Comparison of ENCODE assay signal across 17 cellular contexts in the genomic region with DNA sequence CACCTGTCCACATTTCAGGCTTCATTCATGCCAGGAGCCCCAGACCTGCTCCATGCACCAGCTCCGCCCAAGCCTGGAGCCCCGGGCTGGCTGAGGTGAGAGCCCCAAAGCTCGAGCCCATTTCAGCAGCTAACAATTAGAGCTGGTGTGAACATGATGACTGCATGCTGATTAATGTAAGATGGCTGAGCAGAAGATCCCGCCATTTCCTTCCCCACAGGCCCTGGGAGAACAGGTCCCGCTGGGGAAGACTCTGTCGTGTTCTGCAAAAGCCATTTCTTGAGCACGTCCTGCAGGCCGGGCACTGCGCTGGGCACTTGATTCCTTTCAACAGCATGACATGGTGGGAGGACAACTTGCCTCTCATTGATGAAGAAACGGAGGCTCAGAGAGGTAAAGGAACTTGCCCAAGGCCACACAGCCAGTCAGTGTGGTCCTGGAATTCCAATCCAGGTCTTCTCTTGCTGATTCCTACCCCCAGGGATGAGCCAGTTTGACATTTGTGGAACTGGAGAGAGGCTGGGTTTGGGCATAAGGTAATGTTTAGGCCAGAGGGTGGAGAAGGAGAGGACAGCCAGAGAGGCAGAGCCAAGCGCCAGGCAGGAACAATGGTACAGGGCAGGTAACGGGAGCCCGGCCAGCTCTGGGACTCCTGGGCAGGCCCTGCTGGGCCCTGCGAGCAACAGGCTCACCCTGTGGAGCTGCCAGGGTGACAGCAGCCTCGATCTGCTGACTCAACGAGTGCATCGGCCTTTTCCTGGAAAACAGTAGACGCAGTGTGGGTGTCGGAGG. TPM values are rescaled to one million over a fixed set of nuclear protein-coding genes. Genes with fewer than 3 reads are reported as not detected.
DNase-seq lines count a peak whose midpoint lies in the region; ATAC-seq, FAIRE-seq and TF ChIP-seq lines count a peak whose summit lies in the region.
"Had no signal": no experiment of that assay in that cellular context is flagged by ENCODE, and none has a peak within 500 bp of the region (broad histone marks: within the 10 kb centered on the region; RNA-seq: fewer than 3 reads in every experiment).

No MANE protein-coding gene starts in this region.

- H2AFZ ChIP-seq in astrocyte (ENCODE audit: low read depth, low read length), result no peak overlapping the region

- H3K27ac ChIP-seq in astrocyte (ENCODE audit: low read depth, low read length) (no peak overlapping the region), kidney (ENCODE audit: low read depth in 2 of 2, low read length in 2 of 2) (no peak overlapping the region)
- no peak overlapping the region for H3K27ac ChIP-seq in effector memory CD4-positive, alpha-beta T cell (ENCODE audit: insufficient read depth, low read length, poor library complexity, severe bottlenecking)
- H3K27ac ChIP-seq in CD8-positive, alpha-beta memory T cell (ENCODE audit: low read depth, low read length), result no peak overlapping the region
- H3K27ac ChIP-seq: SK-N-MC had no signal

- peak overlapping the region; percentile 11 for H3K4me3 Mint-ChIP-seq in astrocyte (ENCODE audit: unreplicated experiment)
- no peak overlapping the region for H3K4me3 Mint-ChIP-seq in stimulated activated memory B cell treated with anti-CD40 and anti-IgM and Interleukin-4, amounts not matched to agents 10 μg/mL and 1 μg/mL and 100 μg/mL, for 72 hours
- H3K4me3 Mint-ChIP-seq in CD8-positive, alpha-beta memory T cell, result no peak overlapping the region

- no peaks in the 10 kb centered on the region for H3K79me2 ChIP-seq in astrocyte (ENCODE audit: insufficient read depth, low read length)

- H3K9me3 Mint-ChIP-seq in astrocyte (ENCODE audit: unreplicated experiment), result no peaks in the 10 kb centered on the region
- H3K9me3 Mint-ChIP-seq in stimulated activated memory B cell treated with anti-CD40 and anti-IgM and Interleukin-4, amounts not matched to agents 10 μg/mL and 1 μg/mL and 100 μg/mL, for 72 hours, result no peaks in the 10 kb centered on the region
- H3K9me3 Mint-ChIP-seq in CD8-positive, alpha-beta memory T cell, result no peaks in the 10 kb centered on the region

- H3K9ac ChIP-seq in astrocyte (ENCODE audit: low read length) (no peak overlapping the region), kidney (ENCODE audit: low read length in 2 of 2) (no peak overlapping the region)

- ATAC-seq in stimulated activated memory B cell treated with anti-CD40 and anti-IgM and Interleukin-4, amounts not matched to agents 10 μg/mL and 1 μg/mL and 100 μg/mL, for 72 hours, result peak; percentile 17
- no peak for ATAC-seq in HG03175 (IDR thresholded peaks at IDR 0.05; ENCODE audit: unreplicated experiment)

- H3K9me3 ChIP-seq in astrocyte (ENCODE audit: insufficient read depth, low read depth, low read length) (no peaks in the 10 kb centered on the region), kidney (ENCODE audit: control insufficient read depth in 1 of 2, low read length in 2 of 2) (no peaks in the 10 kb centered on the region)
- H3K9me3 ChIP-seq in effector memory CD4-positive, alpha-beta T cell (ENCODE audit: control insufficient read depth, low read length), result no peaks in the 10 kb centered on the region
- H3K9me3 ChIP-seq in CD8-positive, alpha-beta memory T cell (ENCODE audit: low read length), result no peaks in the 10 kb centered on the region

- H3K27ac Mint-ChIP-seq in astrocyte (ENCODE audit: unreplicated experiment), result no peak overlapping the region
- no peak overlapping the region for H3K27ac Mint-ChIP-seq in stimulated activated memory B cell treated with anti-CD40 and anti-IgM and Interleukin-4, amounts not matched to agents 10 μg/mL and 1 μg/mL and 100 μg/mL, for 72 hours
- no peak overlapping the region for H3K27ac Mint-ChIP-seq in CD8-positive, alpha-beta memory T cell

- peak; percentile 44 for DNase-seq in H7
- no peak for DNase-seq in astrocyte (ENCODE audit: low read depth)
- DNase-seq in kidney, result peak; percentile 69
- DNase-seq in effector memory CD4-positive, alpha-beta T cell, result no peak
- no peak for DNase-seq in NCI-H510A treated with DMSO at 0.1 percent for 48 hours (lab: John Stamatoyannopoulos, UW)
- no peak for DNase-seq in CD8-positive, alpha-beta memory T cell
- DNase-seq: activated CD4-positive, alpha-beta T cell treated with anti-CD3 and anti-CD28 coated beads for 48 hours; activated CD8-positive, alpha-beta memory T cell treated with anti-CD3 and anti-CD28 coated beads, Interleukin-2, amount 50 U/mL, for 48 hours; anterior cingulate cortex; NCI-H1694; NCI-H446 treated with DMSO at 0.1 percent for 48 hours; stimulated activated CD4-positive, alpha-beta T cell treated with anti-CD3 and anti-CD28 coated beads, Interleukin-12 subunit alpha, Interleukin-12 subunit beta, amount 100 ng/mL, for 4 hours had no signal

- POLR2A ChIA-PET in CD8-positive, alpha-beta memory T cell (lab: Charles Lee), result no interaction called here

- no peaks in the 10 kb centered on the region for H3K36me3 Mint-ChIP-seq in astrocyte (ENCODE audit: low read depth, unreplicated experiment)
- H3K36me3 Mint-ChIP-seq in stimulated activated memory B cell treated with anti-CD40 and anti-IgM and Interleukin-4, amounts not matched to agents 10 μg/mL and 1 μg/mL and 100 μg/mL, for 72 hours, result no peaks in the 10 kb centered on the region
- no peaks in the 10 kb centered on the region for H3K36me3 Mint-ChIP-seq in CD8-positive, alpha-beta memory T cell

- H3K4me2 ChIP-seq in astrocyte (ENCODE audit: low read length), result no peak overlapping the region

- FAIRE-seq in astrocyte (lab: Jason Lieb, UNC), result no peak
- FAIRE-seq in kidney (lab: Jason Lieb, UNC), result no peak
- FAIRE-seq: colon had no signal

- CTCF ChIA-PET in CD8-positive, alpha-beta memory T cell (lab: Charles Lee), result interaction anchor here (8.7 kb wide), 1 partner anchor 103 kb away, joined by 196 read pairs; no protein-coding TSS in a partner anchor

- H3K4me1 ChIP-seq in astrocyte (ENCODE audit: insufficient read depth, low read length) (peaks cover 32% of the 10 kb centered on the region), kidney (ENCODE audit: control insufficient read depth in 1 of 2, insufficient read depth in 1 of 2, low read depth in 1 of 2, low read length in 2 of 2) (peaks cover 3 to 19% of the 10 kb centered on the region in 2 donors)
- peaks cover 5% of the 10 kb centered on the region for H3K4me1 ChIP-seq in effector memory CD4-positive, alpha-beta T cell (ENCODE audit: control insufficient read depth, insufficient read depth, low read length, poor library complexity, severe bottlenecking)
- no peaks in the 10 kb centered on the region for H3K4me1 ChIP-seq in CD8-positive, alpha-beta memory T cell (ENCODE audit: insufficient read depth, low read length)

- intact Hi-C loops in kidney (cut with DNase I), result no loop called here

- H3K27me3 ChIP-seq in H7 (ENCODE audit: control insufficient read depth, insufficient read depth, low read length) (no peaks in the 10 kb centered on the region), astrocyte (ENCODE audit: insufficient read depth, low read length) (no peaks in the 10 kb centered on the region)
- H3K27me3 ChIP-seq in effector memory CD4-positive, alpha-beta T cell (replicated peaks; ENCODE audit: control insufficient read depth, insufficient read depth, low read length, poor library complexity, severe bottlenecking), result no peaks in the 10 kb centered on the region
- H3K27me3 ChIP-seq in CD8-positive, alpha-beta memory T cell (ENCODE audit: insufficient read depth, low read length, poor library complexity, severe bottlenecking), result no peaks in the 10 kb centered on the region

- peaks cover 25% of the 10 kb centered on the region for H3K4me1 Mint-ChIP-seq in astrocyte (ENCODE audit: low read depth, unreplicated experiment)
- peaks cover 5% of the 10 kb centered on the region for H3K4me1 Mint-ChIP-seq in stimulated activated memory B cell treated with anti-CD40 and anti-IgM and Interleukin-4, amounts not matched to agents 10 μg/mL and 1 μg/mL and 100 μg/mL, for 72 hours
- peaks cover 0 to 5% (median 4%) of the 10 kb centered on the region in 3 donors for H3K4me1 Mint-ChIP-seq in CD8-positive, alpha-beta memory T cell

- H3K36me3 ChIP-seq in H7 (replicated peaks; ENCODE audit: control insufficient read depth, insufficient read depth, low read length) (no peaks in the 10 kb centered on the region), astrocyte (ENCODE audit: insufficient read depth, low read length) (no peaks in the 10 kb centered on the region), kidney (ENCODE audit: control insufficient read depth in 1 of 2, insufficient read depth in 2 of 2, low read length in 2 of 2) (no peaks in the 10 kb centered on the region)
- no peaks in the 10 kb centered on the region for H3K36me3 ChIP-seq in effector memory CD4-positive, alpha-beta T cell (ENCODE audit: control insufficient read depth, insufficient read depth, low read length)
- no peaks in the 10 kb centered on the region for H3K36me3 ChIP-seq in CD8-positive, alpha-beta memory T cell (ENCODE audit: insufficient read depth, low read length)

- no peaks in the 10 kb centered on the region for H4K20me1 ChIP-seq in astrocyte (ENCODE audit: insufficient read depth, low read length)

- TF ChIP-seq CTCF in astrocyte (IDR thresholded peaks at IDR 0.05; ENCODE audit: insufficient read depth, low read depth, low read length) (no peak), kidney (IDR thresholded peaks at IDR 0.05; ENCODE audit: borderline replicate concordance, extremely low read depth, insufficient read depth) (no peak)

- H3K4me3 ChIP-seq in H7 (ENCODE audit: insufficient read depth, low read depth, low read length) (no peak overlapping the region), astrocyte (ENCODE audit: insufficient read depth, low read depth, low read length) (no peak overlapping the region), kidney (ENCODE audit: low read length in 2 of 2) (no peak overlapping the region)
- no peak overlapping the region for H3K4me3 ChIP-seq in effector memory CD4-positive, alpha-beta T cell (ENCODE audit: insufficient read depth, low read depth, low read length, poor library complexity, severe bottlenecking)
- no peak overlapping the region for H3K4me3 ChIP-seq in CD8-positive, alpha-beta memory T cell (ENCODE audit: low read length)
- H3K4me3 ChIP-seq: SK-N-MC had no signal

- H3K27me3 Mint-ChIP-seq in astrocyte (ENCODE audit: low read depth, unreplicated experiment), result no peaks in the 10 kb centered on the region
- peaks cover 17% of the 10 kb centered on the region for H3K27me3 Mint-ChIP-seq in stimulated activated memory B cell treated with anti-CD40 and anti-IgM and Interleukin-4, amounts not matched to agents 10 μg/mL and 1 μg/mL and 100 μg/mL, for 72 hours
- peaks cover 2 to 5% of the 10 kb centered on the region in 2 donors for H3K27me3 Mint-ChIP-seq in CD8-positive, alpha-beta memory T cell

RNA-seq across cellular contexts. Expression of a gene that starts 28.1 kb away (rescaled TPM):
- total RNA-seq in H7 (2014; rRNA removed; shearing (Covaris generic)), result 43.3 and 63.5 TPM in 2 replicates
- 117 and 140 TPM in 2 replicates for total RNA-seq in astrocyte
- 34.2 TPM for total RNA-seq in kidney
- 5.5 TPM for polyA plus RNA-seq in kidney (ENCODE audit: insufficient read depth, low read depth, low replicate concordance)
- not detected for total RNA-seq in CD8-positive, alpha-beta memory T cell
- not detected for polyA plus RNA-seq in CD8-positive, alpha-beta memory T cell

RNA-seq across cellular contexts. Expression of a gene that starts 28.5 kb away (rescaled TPM):
- total RNA-seq in H7 (2014; rRNA removed; shearing (Covaris generic)), result 16.2 and 21.0 TPM in 2 replicates
- total RNA-seq in astrocyte, result 5.7 and 7.4 TPM in 2 replicates
- 8.2 TPM for total RNA-seq in kidney
- polyA plus RNA-seq in kidney (ENCODE audit: insufficient read depth, low read depth, low replicate concordance), result 3.5 TPM
- total RNA-seq in CD8-positive, alpha-beta memory T cell, result 1 to 10 TPM; 6.8 to 7.8 TPM
- 12.7 TPM for polyA plus RNA-seq in CD8-positive, alpha-beta memory T cell
- total RNA-seq: HT1080 had no signal

RNA-seq across cellular contexts. Expression of a gene that starts 53.0 kb away (rescaled TPM):
- total RNA-seq in H7 (2014; rRNA removed; shearing (Covaris generic)), result 6.4 and 9.1 TPM in 2 replicates
- total RNA-seq in astrocyte, result 8.2 and 8.6 TPM in 2 replicates
- 9.4 TPM for total RNA-seq in kidney
- polyA plus RNA-seq in kidney (ENCODE audit: insufficient read depth, low read depth, low replicate concordance), result 7.9 TPM
- 1 to 10 TPM; 5.2 to 5.6 TPM for total RNA-seq in CD8-positive, alpha-beta memory T cell
- 2.6 TPM for polyA plus RNA-seq in CD8-positive, alpha-beta memory T cell

Comparison
In these comparisons a context has a peak if more than half of its experiments do, and no peak if none do; other contexts are left out.
1. DNase-seq: peak in H7 (single experiment) and kidney (single experiment); none in astrocyte (single experiment), effector memory CD4-positive, alpha-beta T cell (0 of 3), NCI-H510A treated with DMSO at 0.1 percent for 48 hours (single experiment) and CD8-positive, alpha-beta memory T cell (0 of 5).
2. RNA of a gene that starts 28.1 kb away (total RNA-seq): 117 to 140 TPM in astrocyte, 43.3 to 63.5 TPM in H7 and 34.2 TPM in kidney (single experiment); not detected in CD8-positive, alpha-beta memory T cell; every median in the first group is over 10 times any median in the second.